11 cellular contexts compared by ENCODE assay signal in genomic region chr17:48244121-48244711, GRCh38.
DNase-seq lines count a peak whose midpoint lies in the region; ATAC-seq and FAIRE-seq lines count a peak whose summit lies in the region.
"Had no signal": no experiment of that assay in that cellular context is flagged by ENCODE, and none has a peak within 500 bp of the region (broad histone marks: within the 10 kb centered on the region; RNA-seq: fewer than 3 reads in every experiment).

No MANE protein-coding gene starts in this region.

- ATAC-seq in GM19324 (IDR thresholded peaks at IDR 0.05; ENCODE audit: low FRiP score, unreplicated experiment) = no peak
- ATAC-seq in stimulated activated memory B cell treated with anti-CD40 and anti-IgM and Interleukin-4, amounts not matched to agents 10 μg/mL and 1 μg/mL and 100 μg/mL, for 72 hours = no peak

- H3K27me3 Mint-ChIP-seq in activated naive CD4-positive, alpha-beta T cell treated with anti-CD3 and anti-CD28 coated beads, Interleukin-2, amount 10 ng/mL, durations not matched to agents 7 days and 5 days = no peaks in the 10 kb centered on the region
- H3K27me3 Mint-ChIP-seq in stimulated activated memory B cell treated with anti-CD40 and anti-IgM and Interleukin-4, amounts not matched to agents 10 μg/mL and 1 μg/mL and 100 μg/mL, for 72 hours = peaks cover 7% of the 10 kb centered on the region

- peak; percentile 77 for FAIRE-seq in GM18507 (lab: Jason Lieb, UNC)

- no peaks in the 10 kb centered on the region for H3K9me3 Mint-ChIP-seq in activated naive CD4-positive, alpha-beta T cell treated with anti-CD3 and anti-CD28 coated beads, Interleukin-2, amount 10 ng/mL, durations not matched to agents 7 days and 5 days
- H3K9me3 Mint-ChIP-seq in stimulated activated memory B cell treated with anti-CD40 and anti-IgM and Interleukin-4, amounts not matched to agents 10 μg/mL and 1 μg/mL and 100 μg/mL, for 72 hours = no peaks in the 10 kb centered on the region

- H3K36me3 ChIP-seq in ACC112 (ENCODE audit: insufficient read depth, low read length) (no peaks in the 10 kb centered on the region), SJSA1 (no peaks in the 10 kb centered on the region)

- no peak overlapping the region for H3K27ac Mint-ChIP-seq in activated naive CD4-positive, alpha-beta T cell treated with anti-CD3 and anti-CD28 coated beads, Interleukin-2, amount 10 ng/mL, durations not matched to agents 7 days and 5 days
- no peak overlapping the region for H3K27ac Mint-ChIP-seq in stimulated activated memory B cell treated with anti-CD40 and anti-IgM and Interleukin-4, amounts not matched to agents 10 μg/mL and 1 μg/mL and 100 μg/mL, for 72 hours

- H3K27me3 ChIP-seq in ACC112 (ENCODE audit: insufficient read depth, low read length) = no peaks in the 10 kb centered on the region
- no peaks in the 10 kb centered on the region for H3K27me3 ChIP-seq in SJSA1 (replicated peaks)

- peaks cover 42% of the 10 kb centered on the region for H3K4me1 Mint-ChIP-seq in activated naive CD4-positive, alpha-beta T cell treated with anti-CD3 and anti-CD28 coated beads, Interleukin-2, amount 10 ng/mL, durations not matched to agents 7 days and 5 days
- peaks cover 19% of the 10 kb centered on the region for H3K4me1 Mint-ChIP-seq in stimulated activated memory B cell treated with anti-CD40 and anti-IgM and Interleukin-4, amounts not matched to agents 10 μg/mL and 1 μg/mL and 100 μg/mL, for 72 hours

- H2AFZ ChIP-seq in ACC112 (ENCODE audit: low read length, unreplicated experiment) = peak overlapping the region; percentile 59

- H3K9me3 ChIP-seq in SJSA1 (replicated peaks) = no peaks in the 10 kb centered on the region

- H3K4me1 ChIP-seq in ACC112 (ENCODE audit: control insufficient read depth, insufficient read depth, low read length, unreplicated experiment) (peaks cover 46% of the 10 kb centered on the region), SJSA1 (replicated peaks) (peaks cover 79% of the 10 kb centered on the region)

- H3K27ac ChIP-seq in ACC112 (ENCODE audit: low read depth, low read length) = 0 out of 2 replicates have a peak overlapping the region, but pooled peaks have one; percentile 1
- H3K27ac ChIP-seq in SJSA1 = peak overlapping the region; percentile 66

- CTCF ChIA-PET in activated naive CD4-positive, alpha-beta T cell treated with anti-CD3 and anti-CD28 coated beads, Interleukin-2, amount 10 ng/mL, durations not matched to agents 7 days and 5 days (lab: Charles Lee) = interaction anchor here (1.1 to 1.6 kb wide), 3 partner anchors 10 to 19 kb away, joined by 3 to 5 read pairs (median 3); no protein-coding TSS in a partner anchor

- DNase-seq in GM18507 (ENCODE audit: extremely low spot score, insufficient read length, low read depth) (no peak), SJSA1 (ENCODE audit: low read depth in 1 of 2, low spot score in 2 of 2) (peak in 1 of 2 experiments; percentile 66), glomerular endothelial cell (ENCODE audit: extremely low read depth, low read depth, low spot score) (peak; percentile 96)
- no peak for DNase-seq in activated naive CD4-positive, alpha-beta T cell treated with Interleukin-2 at 50 U/mL for 16 hours
- DNase-seq in activated naive CD4-positive, alpha-beta T cell treated with anti-CD3 and anti-CD28 coated beads, Interleukin-2, amount 10 ng/mL, durations not matched to agents 7 days and 5 days = no peak
- DNase-seq: effector CD4-positive, alpha-beta T cell; NCI-H1694 treated with DMSO at 0.1 percent for 48 hours; stimulated activated CD8-positive, alpha-beta memory T cell treated with anti-CD3 and anti-CD28 coated beads, Interleukin-4, amount 100 ng/mL, for 48 hours had no signal

- H3K4me3 ChIP-seq in ACC112 (ENCODE audit: low read depth, low read length) (no peak overlapping the region), SJSA1 (no peak overlapping the region)

- no peaks in the 10 kb centered on the region for H3K79me2 ChIP-seq in ACC112 (ENCODE audit: control insufficient read depth, insufficient read depth, low read length, unreplicated experiment)

- H3K36me3 Mint-ChIP-seq in activated naive CD4-positive, alpha-beta T cell treated with anti-CD3 and anti-CD28 coated beads, Interleukin-2, amount 10 ng/mL, durations not matched to agents 7 days and 5 days = peaks cover 9% of the 10 kb centered on the region
- H3K36me3 Mint-ChIP-seq in stimulated activated memory B cell treated with anti-CD40 and anti-IgM and Interleukin-4, amounts not matched to agents 10 μg/mL and 1 μg/mL and 100 μg/mL, for 72 hours = no peaks in the 10 kb centered on the region

- H3K4me3 Mint-ChIP-seq in activated naive CD4-positive, alpha-beta T cell treated with anti-CD3 and anti-CD28 coated beads, Interleukin-2, amount 10 ng/mL, durations not matched to agents 7 days and 5 days = no peak overlapping the region
- no peak overlapping the region for H3K4me3 Mint-ChIP-seq in stimulated activated memory B cell treated with anti-CD40 and anti-IgM and Interleukin-4, amounts not matched to agents 10 μg/mL and 1 μg/mL and 100 μg/mL, for 72 hours
